Comparison of ENCODE assay signal across 8 cellular contexts in genomic region chr6:30722280-30723112, GRCh38. TPM values are rescaled to one million over a fixed set of nuclear protein-coding genes. Genes with fewer than 3 reads are reported as not detected.
A peak's percentile ranks its signal among the peaks of the same experiment; 100 is the strongest.
DNase-seq lines count a peak whose midpoint lies in the region; ATAC-seq and TF ChIP-seq lines count a peak whose summit lies in the region.

No MANE protein-coding gene starts in this region.

- H3K4me3 Mint-ChIP-seq in activated naive CD4-positive, alpha-beta T cell treated with anti-CD3 and anti-CD28 coated beads, Interleukin-2, amount 10 ng/mL, durations not matched to agents 7 days and 5 days = peak overlapping the region; percentile 88

- H3K4me1 ChIP-seq in thoracic aorta (ENCODE audit: control insufficient read depth in 1 of 2, low read depth in 2 of 2) = peaks cover 21 to 64% of the 10 kb centered on the region in 2 donors

- H3K4me1 Mint-ChIP-seq in activated naive CD4-positive, alpha-beta T cell treated with anti-CD3 and anti-CD28 coated beads, Interleukin-2, amount 10 ng/mL, durations not matched to agents 7 days and 5 days = peaks cover 60% of the 10 kb centered on the region

- H3K9me3 ChIP-seq in thoracic aorta = no peaks in the 10 kb centered on the region

- H3K27ac Mint-ChIP-seq in activated naive CD4-positive, alpha-beta T cell treated with anti-CD3 and anti-CD28 coated beads, Interleukin-2, amount 10 ng/mL, durations not matched to agents 7 days and 5 days = peak overlapping the region; percentile 92

- in situ Hi-C loops in SK-MEL-5 (cut with HindIII; ENCODE audit: low pct_unique_long_range_greater_than_20kb, low sequenced_read_pairs) = no loop called here

- no peaks in the 10 kb centered on the region for H3K27me3 Mint-ChIP-seq in activated naive CD4-positive, alpha-beta T cell treated with anti-CD3 and anti-CD28 coated beads, Interleukin-2, amount 10 ng/mL, durations not matched to agents 7 days and 5 days

- H3K9me3 Mint-ChIP-seq in activated naive CD4-positive, alpha-beta T cell treated with anti-CD3 and anti-CD28 coated beads, Interleukin-2, amount 10 ng/mL, durations not matched to agents 7 days and 5 days = no peaks in the 10 kb centered on the region

- peak; percentile 84 for DNase-seq in EH (ENCODE audit: low read depth)
- DNase-seq in LoVo (ENCODE audit: low spot score) = peak; percentile 79
- DNase-seq in SK-MEL-5 (ENCODE audit: low read depth, low spot score) = peak; percentile 74
- peak; percentile 88 for DNase-seq in activated naive CD4-positive, alpha-beta T cell treated with anti-CD3 and anti-CD28 coated beads, Interleukin-2, amount 10 ng/mL, durations not matched to agents 7 days and 5 days
- peak; percentile 77 for DNase-seq in germinal center (ENCODE audit: low spot score)
- DNase-seq in nucleus accumbens (lab: John Stamatoyannopoulos, UW) = peak in 51 of 56 donors; percentile 13 to 91 (median 65)
- DNase-seq in thoracic aorta (ENCODE audit: low spot score) = no peak

- H3K4me3 ChIP-seq in thoracic aorta = peak overlapping the region; percentile 93

- H3K36me3 ChIP-seq in thoracic aorta = peaks cover 38% of the 10 kb centered on the region

- CTCF ChIA-PET in activated naive CD4-positive, alpha-beta T cell treated with anti-CD3 and anti-CD28 coated beads, Interleukin-2, amount 10 ng/mL, durations not matched to agents 7 days and 5 days (lab: Charles Lee) = interaction anchor here (0.5 to 12.3 kb wide), 23 partner anchors 9 to 365 kb away, joined by 3 to 285 read pairs (median 3); partner anchors contain the start of genes DHX16 and VARS2

- H3K36me3 Mint-ChIP-seq in activated naive CD4-positive, alpha-beta T cell treated with anti-CD3 and anti-CD28 coated beads, Interleukin-2, amount 10 ng/mL, durations not matched to agents 7 days and 5 days = peaks cover 65% of the 10 kb centered on the region

- peak overlapping the region; percentile 81 to 92 for H3K27ac ChIP-seq in thoracic aorta

- H3K27me3 ChIP-seq in thoracic aorta (replicated peaks; ENCODE audit: insufficient read depth) = no peaks in the 10 kb centered on the region

- TF ChIP-seq CTCF in thoracic aorta (IDR thresholded peaks at IDR 0.05) = peak; percentile 98

- ATAC-seq in thoracic aorta (ENCODE audit: insufficient number of reproducible peaks, low FRiP score, low read depth) = no peak
- no peak for ATAC-seq in GM21717 (IDR thresholded peaks at IDR 0.05; ENCODE audit: unreplicated experiment)

RNA-seq across cellular contexts. Expression of gene TUBB, which starts 2.3 kb away (rescaled TPM):
- total RNA-seq in SK-MEL-5 (2014; rRNA removed; shearing (Covaris generic)) = 457 and 505 TPM in 2 replicates
- 852 and 1,049 TPM in 2 replicates for polyA plus RNA-seq in SK-MEL-5 (2015; cell fraction: cytosol; rRNA removed)
- 198 and 227 TPM in 2 replicates for polyA plus RNA-seq in SK-MEL-5 (2015; cell fraction: nucleus; rRNA removed)
- 100 to 1,000 TPM; 172 to 243 TPM for total RNA-seq in thoracic aorta

RNA-seq across cellular contexts. Expression of gene MDC1, which starts 5.4 kb away (rescaled TPM):
- total RNA-seq in SK-MEL-5 (2014; rRNA removed; shearing (Covaris generic)) = 5.0 and 12.0 TPM in 2 replicates
- polyA plus RNA-seq in SK-MEL-5 (2015; cell fraction: cytosol; rRNA removed) = 25.5 and 35.9 TPM in 2 replicates
- 61.4 and 79.4 TPM in 2 replicates for polyA plus RNA-seq in SK-MEL-5 (2015; cell fraction: nucleus; rRNA removed)
- 10 to 100 TPM; 16.6 to 22.6 TPM for total RNA-seq in thoracic aorta

RNA-seq across cellular contexts. Expression of gene FLOT1, which starts 20.0 kb away (rescaled TPM):
- 159 and 182 TPM in 2 replicates for total RNA-seq in SK-MEL-5 (2014; rRNA removed; shearing (Covaris generic))
- polyA plus RNA-seq in SK-MEL-5 (2015; cell fraction: cytosol; rRNA removed) = 164 and 200 TPM in 2 replicates
- polyA plus RNA-seq in SK-MEL-5 (2015; cell fraction: nucleus; rRNA removed) = 225 and 236 TPM in 2 replicates
- total RNA-seq in thoracic aorta = 100 to 1,000 TPM; 135 to 177 TPM

RNA-seq across cellular contexts. Expression of gene IER3, which starts 21.9 kb away (rescaled TPM):
- 143 and 149 TPM in 2 replicates for total RNA-seq in SK-MEL-5 (2014; rRNA removed; shearing (Covaris generic))
- 363 and 401 TPM in 2 replicates for polyA plus RNA-seq in SK-MEL-5 (2015; cell fraction: cytosol; rRNA removed)
- polyA plus RNA-seq in SK-MEL-5 (2015; cell fraction: nucleus; rRNA removed) = 208 and 244 TPM in 2 replicates
- 10 to 100 TPM; 43.5 to 43.8 TPM for total RNA-seq in thoracic aorta

RNA-seq across cellular contexts. Expression of gene NRM, which starts 31.7 kb away (rescaled TPM):
- total RNA-seq in SK-MEL-5 (2014; rRNA removed; shearing (Covaris generic)) = 3.2 and 4.6 TPM in 2 replicates
- polyA plus RNA-seq in SK-MEL-5 (2015; cell fraction: cytosol; rRNA removed) = 20.5 and 22.0 TPM in 2 replicates
- polyA plus RNA-seq in SK-MEL-5 (2015; cell fraction: nucleus; rRNA removed) = 13.0 and 15.8 TPM in 2 replicates
- 10 to 100 TPM in 1 of 2 donors, 1 to 10 TPM in 1; 2.3 to 17.1 TPM for total RNA-seq in thoracic aorta
